In genomic region chr9:16712800-16713199, GRCh38 we compare ENCODE assay signal across 29 cellular contexts.
"Had no signal": no experiment of that assay in that cellular context is flagged by ENCODE, and none has a peak within 500 bp of the region (broad histone marks: within the 10 kb centered on the region; RNA-seq: fewer than 3 reads in every experiment).

No MANE protein-coding gene starts in this region.

- DNase-seq: activated CD4-positive, alpha-beta memory T cell treated with anti-CD3 and anti-CD28 coated beads for 36 hours; activated CD4-positive, alpha-beta T cell treated with anti-CD3 and anti-CD28 coated beads, Interleukin-2, amount 10 ng/mL, durations not matched to agents 24 days and 14 days; activated CD4-positive, CD25-positive, alpha-beta regulatory T cell treated with anti-CD3 and anti-CD28 coated beads, Interleukin-2, amount 50 U/mL, for 72 hours; activated CD8-positive, alpha-beta memory T cell treated with anti-CD3 and anti-CD28 coated beads, Interleukin-2, amount 50 U/mL, for 4 hours; activated gamma-delta T cell treated with Interleukin-2 at 50 U/mL for 16 hours; activated T-cell treated with anti-CD3 and anti-CD28 coated beads, Interleukin-2, amount 50 U/mL, for 1 hour; central memory CD4-positive, alpha-beta T cell; foreskin fibroblast; heart left ventricle; hypothalamus; left cardiac atrium; left ventricle myocardium superior; naive B cell; occipital lobe; right cardiac atrium; stimulated activated CD4-positive, alpha-beta T cell treated with anti-CD3 and anti-CD28 coated beads, Interleukin-15, amount 100 ng/mL, for 24 hours; stimulated activated CD4-positive, alpha-beta T cell treated with anti-CD3 and anti-CD28 coated beads, Interleukin-2, amount 100 ng/mL, for 24 hours; stimulated activated naive B cell treated with anti-CD40 and anti-IgM and Interleukin-4, amounts not matched to agents 10 μg/mL and 1 μg/mL and 100 μg/mL, for 72 hours; stomach; T-helper 17 cell; T1000; thyroid gland; upper lobe of left lung; WERI-Rb-1 had no signal

- H3K9me3 ChIP-seq: breast epithelium, heart left ventricle, stomach, thyroid gland, upper lobe of left lung had no signal

- H3K27ac Mint-ChIP-seq: activated CD4-positive, alpha-beta memory T cell treated with anti-CD3 and anti-CD28 coated beads for 36 hours; activated CD4-positive, alpha-beta T cell treated with anti-CD3 and anti-CD28 coated beads, Interleukin-2, amount 10 ng/mL, durations not matched to agents 24 days and 14 days; activated naive CD4-positive, alpha-beta T cell treated with anti-CD3 and anti-CD28 coated beads, Interleukin-2, amount 50 U/mL, for 72 hours; naive B cell; stimulated activated naive B cell treated with anti-CD40 and anti-IgM and Interleukin-4, amounts not matched to agents 10 μg/mL and 1 μg/mL and 100 μg/mL, for 72 hours; T-helper 17 cell had no signal

- H3K9ac ChIP-seq: parathyroid adenoma had no signal

- H2AFZ ChIP-seq: parathyroid adenoma had no signal

- H3K36me3 ChIP-seq: breast epithelium, heart left ventricle, stomach, thyroid gland, upper lobe of left lung, WERI-Rb-1 had no signal

- H3K27ac ChIP-seq: breast epithelium, heart left ventricle, parathyroid adenoma, stomach, thyroid gland, upper lobe of left lung, WERI-Rb-1 had no signal

- H3K27me3 Mint-ChIP-seq: activated CD4-positive, alpha-beta memory T cell treated with anti-CD3 and anti-CD28 coated beads for 36 hours; activated CD4-positive, alpha-beta T cell treated with anti-CD3 and anti-CD28 coated beads, Interleukin-2, amount 10 ng/mL, durations not matched to agents 24 days and 14 days; T-helper 17 cell had no signal

- H3K4me3 Mint-ChIP-seq: activated CD4-positive, alpha-beta memory T cell treated with anti-CD3 and anti-CD28 coated beads for 36 hours; activated CD4-positive, alpha-beta T cell treated with anti-CD3 and anti-CD28 coated beads, Interleukin-2, amount 10 ng/mL, durations not matched to agents 24 days and 14 days; naive B cell; neural crest cell; stimulated activated naive B cell treated with anti-CD40 and anti-IgM and Interleukin-4, amounts not matched to agents 10 μg/mL and 1 μg/mL and 100 μg/mL, for 72 hours; T-helper 17 cell had no signal

- H3K36me3 Mint-ChIP-seq: activated CD4-positive, alpha-beta memory T cell treated with anti-CD3 and anti-CD28 coated beads for 36 hours; activated naive CD4-positive, alpha-beta T cell treated with anti-CD3 and anti-CD28 coated beads, Interleukin-2, amount 50 U/mL, for 72 hours; naive B cell; stimulated activated naive B cell treated with anti-CD40 and anti-IgM and Interleukin-4, amounts not matched to agents 10 μg/mL and 1 μg/mL and 100 μg/mL, for 72 hours had no signal

- ATAC-seq: activated naive CD4-positive, alpha-beta T cell treated with anti-CD3 and anti-CD28 coated beads, Interleukin-2, amount 50 U/mL, for 72 hours; esophagus mucosa; heart left ventricle; left cardiac atrium; left ventricle myocardium superior; right cardiac atrium; stimulated activated naive B cell treated with anti-CD40 and anti-IgM and Interleukin-4, amounts not matched to agents 10 μg/mL and 1 μg/mL and 100 μg/mL, for 72 hours; T-helper 17 cell had no signal

- H3K79me2 ChIP-seq: parathyroid adenoma had no signal

- H3K4me1 ChIP-seq: breast epithelium, parathyroid adenoma, upper lobe of left lung had no signal

- H3K4me1 Mint-ChIP-seq: activated CD4-positive, alpha-beta T cell treated with anti-CD3 and anti-CD28 coated beads, Interleukin-2, amount 10 ng/mL, durations not matched to agents 24 days and 14 days; naive B cell; stimulated activated naive B cell treated with anti-CD40 and anti-IgM and Interleukin-4, amounts not matched to agents 10 μg/mL and 1 μg/mL and 100 μg/mL, for 72 hours; T-helper 17 cell had no signal

- H3K9me3 Mint-ChIP-seq: activated CD4-positive, alpha-beta T cell treated with anti-CD3 and anti-CD28 coated beads, Interleukin-2, amount 10 ng/mL, durations not matched to agents 24 days and 14 days; neural crest cell had no signal

- H3K27me3 ChIP-seq: stomach, thyroid gland, upper lobe of left lung had no signal

- H3K4me3 ChIP-seq: breast epithelium, heart left ventricle, stomach, thyroid gland, upper lobe of left lung had no signal
